ENCODE assay signal across 9 cellular contexts in the genomic region with DNA sequence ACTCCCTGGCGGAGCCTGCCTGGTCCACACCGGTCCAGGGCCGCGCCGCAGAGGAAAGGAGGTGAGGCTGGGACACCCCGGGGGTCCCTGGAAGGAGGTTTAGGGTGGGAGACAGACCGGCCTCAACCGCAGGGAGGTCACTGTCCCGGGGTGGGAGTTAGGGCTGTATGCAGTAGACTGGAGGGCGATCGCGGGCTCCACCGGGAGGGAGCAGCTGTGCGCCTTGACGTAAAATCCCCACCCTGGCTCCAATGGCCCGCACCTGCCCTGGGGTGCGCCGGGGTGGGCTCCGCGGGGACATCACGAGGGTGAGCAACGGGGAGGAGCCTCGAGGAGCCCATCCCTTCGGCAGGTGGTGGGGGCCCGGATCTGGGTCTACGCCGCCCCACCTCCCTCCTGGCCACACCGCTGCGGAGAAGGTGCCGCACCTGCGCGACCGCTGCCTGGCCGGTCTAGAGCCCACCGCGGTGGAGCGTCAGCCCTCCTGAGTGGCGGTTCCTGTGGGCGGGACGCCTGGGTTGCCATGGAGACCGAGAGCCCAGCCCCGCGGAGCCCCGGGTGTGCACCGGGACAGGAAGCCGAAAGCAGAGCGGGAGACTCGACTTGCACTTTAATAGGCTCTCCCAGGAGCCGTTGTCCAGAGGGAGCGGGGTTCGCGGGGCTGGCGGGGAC.
DNase-seq lines count a peak whose midpoint lies in the region; ATAC-seq and TF ChIP-seq lines count a peak whose summit lies in the region.
"Had no signal": no experiment of that assay in that cellular context is flagged by ENCODE, and none has a peak within 500 bp of the region (broad histone marks: within the 10 kb centered on the region; RNA-seq: fewer than 3 reads in every experiment).

No MANE protein-coding gene starts in this region.

- no peak overlapping the region for H2AFZ ChIP-seq in SK-N-SH (ENCODE audit: low read depth)
- no peak overlapping the region for H2AFZ ChIP-seq in OCI-LY7 (ENCODE audit: low read length)

- H3K27me3 ChIP-seq in SK-N-SH (ENCODE audit: insufficient read depth) (peaks cover 9% of the 10 kb centered on the region; the same call in 1 of the 2 replicates), iPS DF 6.9 (ENCODE audit: control insufficient read depth, insufficient read depth, low read length) (peaks cover 5% of the 10 kb centered on the region; the same call in 1 of the 2 replicates)

- POLR2A ChIA-PET in SK-N-SH (lab: Yijun Ruan, JAX) = no interaction called here
- POLR2A ChIA-PET in OCI-LY7 (lab: Charles Lee) = no interaction called here

- no peaks in the 10 kb centered on the region for H3K9me3 ChIP-seq in SK-N-SH
- no peaks in the 10 kb centered on the region for H3K9me3 ChIP-seq in iPS DF 6.9 (ENCODE audit: control insufficient read depth, insufficient read depth, low read length)
- no peaks in the 10 kb centered on the region for H3K9me3 ChIP-seq in OCI-LY7 (ENCODE audit: low read length)

- no peak for TF ChIP-seq RAD21 in SK-N-SH (IDR thresholded peaks at IDR 0.05; ENCODE audit: low read length)

- no peak overlapping the region for H3K27ac Mint-ChIP-seq in stimulated activated memory B cell treated with anti-CD40 and anti-IgM and Interleukin-4, amounts not matched to agents 10 μg/mL and 1 μg/mL and 100 μg/mL, for 72 hours

- H4K20me1 ChIP-seq in SK-N-SH (ENCODE audit: insufficient read depth) (no peaks in the 10 kb centered on the region), OCI-LY7 (ENCODE audit: insufficient read depth, low read length) (no peaks in the 10 kb centered on the region)

- intact Hi-C loops in OCI-LY7 (cut with micrococcal nuclease; ENCODE audit: unreplicated experiment) = no loop called here
- intact Hi-C loops in left cardiac atrium (cut with DNase I) = loop anchor here in 1 of 2 donors (10.0 kb wide), 1 partner anchor 107 kb away; the partner anchor contains the start of gene ADRA2C

- H3K36me3 Mint-ChIP-seq in stimulated activated memory B cell treated with anti-CD40 and anti-IgM and Interleukin-4, amounts not matched to agents 10 μg/mL and 1 μg/mL and 100 μg/mL, for 72 hours = no peaks in the 10 kb centered on the region

- H3K79me2 ChIP-seq in SK-N-SH (ENCODE audit: insufficient read depth) (no peaks in the 10 kb centered on the region), OCI-LY7 (ENCODE audit: insufficient read depth, low read depth, low read length) (no peaks in the 10 kb centered on the region)

- peak overlapping the region; percentile 72 for H3K4me3 Mint-ChIP-seq in stimulated activated memory B cell treated with anti-CD40 and anti-IgM and Interleukin-4, amounts not matched to agents 10 μg/mL and 1 μg/mL and 100 μg/mL, for 72 hours

- CTCF ChIA-PET in SK-N-SH (lab: Yijun Ruan, JAX) (interaction anchor here (1.0 to 1.9 kb wide), 3 partner anchors 10 to 78 kb away, joined by 3 to 5 read pairs (median 5); no protein-coding TSS in a partner anchor), OCI-LY7 (lab: Charles Lee; ENCODE audit: unreplicated experiment) (no interaction called here)

- peaks cover 17% of the 10 kb centered on the region for H3K4me1 Mint-ChIP-seq in stimulated activated memory B cell treated with anti-CD40 and anti-IgM and Interleukin-4, amounts not matched to agents 10 μg/mL and 1 μg/mL and 100 μg/mL, for 72 hours

- no TSS peak for BruUV-seq in OCI-LY7 (replicated peaks; lab: Mats Ljungman, UMichigan)

- no peaks in the 10 kb centered on the region for H3K9me3 Mint-ChIP-seq in stimulated activated memory B cell treated with anti-CD40 and anti-IgM and Interleukin-4, amounts not matched to agents 10 μg/mL and 1 μg/mL and 100 μg/mL, for 72 hours

- peak; percentile 84 for DNase-seq in SK-N-SH
- DNase-seq in NCI-H748 (lab: John Stamatoyannopoulos, UW; ENCODE audit: unreplicated experiment) = peak; percentile 74
- no peak for DNase-seq in iPS DF 6.9 (ENCODE audit: low read depth, low spot score)
- no peak for DNase-seq in OCI-LY7 (ENCODE audit: low spot score)
- DNase-seq in left cardiac atrium = no peak
- DNase-seq in SK-N-DZ (ENCODE audit: low spot score) = no peak

- H3K4me1 ChIP-seq in SK-N-SH (ENCODE audit: control insufficient read depth in 1 of 2, insufficient read depth in 2 of 2, low read depth in 1 of 2, low read length in 1 of 2) (peaks cover 0 to 3% of the 10 kb centered on the region in 2 experiments; a peak in 1 of 4 replicates), iPS DF 6.9 (ENCODE audit: control insufficient read depth, insufficient read depth, low read length) (peaks cover 6% of the 10 kb centered on the region), OCI-LY7 (ENCODE audit: insufficient read depth, low read length, poor library complexity, severe bottlenecking) (no peaks in the 10 kb centered on the region)

- peak overlapping the region in 1 of 2 experiments; percentile 2; a peak in 1 of 4 replicates for H3K4me3 ChIP-seq in SK-N-SH (ENCODE audit: low read depth in 2 of 2, low read length in 1 of 2)
- peak overlapping the region; percentile 53; the same call in 1 of the 2 replicates for H3K4me3 ChIP-seq in iPS DF 6.9 (ENCODE audit: low read length)
- H3K4me3 ChIP-seq in OCI-LY7 (ENCODE audit: low read depth, low read length, poor library complexity, severe bottlenecking) = no peak overlapping the region

- H3K9me2 ChIP-seq in SK-N-SH = no peaks in the 10 kb centered on the region
- H3K9me2 ChIP-seq in OCI-LY7 (ENCODE audit: insufficient read depth, low read length) = no peaks in the 10 kb centered on the region

- WGBS in SK-N-SH (ENCODE audit: low lambda C conversion rate) = 9% methylated on average over 11 of the region's 53 CpGs
- WGBS in iPS DF 6.9 (ENCODE audit: insufficient coverage, insufficient read length) = no CpG with 5 or more reads among the region's 53 CpGs

- no peak for TF ChIP-seq EP300 in SK-N-SH (IDR thresholded peaks at IDR 0.05; ENCODE audit: borderline replicate concordance in 1 of 2, low read depth in 1 of 2, low read length in 1 of 2)

- H3K27ac ChIP-seq in SK-N-SH (ENCODE audit: low read depth in 2 of 2, low read length in 1 of 2) = no peak overlapping the region
- no peak overlapping the region for H3K27ac ChIP-seq in iPS DF 6.9 (ENCODE audit: low read length)
- no peak overlapping the region for H3K27ac ChIP-seq in OCI-LY7 (ENCODE audit: low read depth, low read length, poor library complexity, severe bottlenecking)

- H3K9ac ChIP-seq in SK-N-SH = no peak overlapping the region

- H3K4me2 ChIP-seq in SK-N-SH (no peak overlapping the region), OCI-LY7 (ENCODE audit: low read length) (no peak overlapping the region)

- H3F3A ChIP-seq in SK-N-SH (replicated peaks; ENCODE audit: insufficient read depth) = no peaks in the 10 kb centered on the region

- H3K36me3 ChIP-seq in SK-N-SH (replicated peaks in 1 of 2; ENCODE audit: control insufficient read depth in 1 of 2, insufficient read depth in 2 of 2, low read length in 1 of 2) (no peaks in the 10 kb centered on the region), iPS DF 6.9 (ENCODE audit: control insufficient read depth, insufficient read depth, low read length) (no peaks in the 10 kb centered on the region), OCI-LY7 (ENCODE audit: insufficient read depth, low read length) (no peaks in the 10 kb centered on the region)

- H3K27me3 Mint-ChIP-seq in stimulated activated memory B cell treated with anti-CD40 and anti-IgM and Interleukin-4, amounts not matched to agents 10 μg/mL and 1 μg/mL and 100 μg/mL, for 72 hours = peaks cover 52% of the 10 kb centered on the region

- TF ChIP-seq CTCF in SK-N-SH (IDR thresholded peaks at IDR 0.05) (no peak), OCI-LY7 (conservative IDR thresholded peaks at IDR 0.05; ENCODE audit: low read length) (no peak)

- ATAC-seq in SK-N-SH treated with all-trans-retinoic acid at 6 μM for 48 hours (no peak), left cardiac atrium (no peak)
- peak; percentile 28 for ATAC-seq in stimulated activated memory B cell treated with anti-CD40 and anti-IgM and Interleukin-4, amounts not matched to agents 10 μg/mL and 1 μg/mL and 100 μg/mL, for 72 hours
- ATAC-seq: left colon had no signal

TF ChIP-seq in SK-N-SH, 30 proteins besides CTCF, POLR2A, EP300 and RAD21 (continues in another document):
- TF ChIP-seq, protein P1, sequence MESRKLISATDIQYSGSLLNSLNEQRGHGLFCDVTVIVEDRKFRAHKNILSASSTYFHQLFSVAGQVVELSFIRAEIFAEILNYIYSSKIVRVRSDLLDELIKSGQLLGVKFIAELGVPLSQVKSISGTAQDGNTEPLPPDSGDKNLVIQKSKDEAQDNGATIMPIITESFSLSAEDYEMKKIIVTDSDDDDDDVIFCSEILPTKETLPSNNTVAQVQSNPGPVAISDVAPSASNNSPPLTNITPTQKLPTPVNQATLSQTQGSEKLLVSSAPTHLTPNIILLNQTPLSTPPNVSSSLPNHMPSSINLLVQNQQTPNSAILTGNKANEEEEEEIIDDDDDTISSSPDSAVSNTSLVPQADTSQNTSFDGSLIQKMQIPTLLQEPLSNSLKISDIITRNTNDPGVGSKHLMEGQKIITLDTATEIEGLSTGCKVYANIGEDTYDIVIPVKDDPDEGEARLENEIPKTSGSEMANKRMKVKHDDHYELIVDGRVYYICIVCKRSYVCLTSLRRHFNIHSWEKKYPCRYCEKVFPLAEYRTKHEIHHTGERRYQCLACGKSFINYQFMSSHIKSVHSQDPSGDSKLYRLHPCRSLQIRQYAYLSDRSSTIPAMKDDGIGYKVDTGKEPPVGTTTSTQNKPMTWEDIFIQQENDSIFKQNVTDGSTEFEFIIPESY (IDR thresholded peaks at IDR 0.05; ENCODE audit: borderline replicate concordance, low read depth) = no peak
- no peak for TF ChIP-seq TAF1 (IDR thresholded peaks at IDR 0.05; ENCODE audit: borderline replicate concordance, low read depth, low read length)
- TF ChIP-seq NRF1 (IDR thresholded peaks at IDR 0.05; ENCODE audit: low read depth, low read length) = no peak

Comparison
In these comparisons a context has a peak if more than half of its experiments do, and no peak if none do; other contexts are left out.
1. DNase-seq: peak in SK-N-SH (single experiment) and NCI-H748 (single experiment); none in iPS DF 6.9 (single experiment), OCI-LY7 (single experiment), left cardiac atrium (single experiment) and SK-N-DZ (single experiment).